Comparison of ENCODE assay signal across 2 cellular contexts in the genomic region with DNA sequence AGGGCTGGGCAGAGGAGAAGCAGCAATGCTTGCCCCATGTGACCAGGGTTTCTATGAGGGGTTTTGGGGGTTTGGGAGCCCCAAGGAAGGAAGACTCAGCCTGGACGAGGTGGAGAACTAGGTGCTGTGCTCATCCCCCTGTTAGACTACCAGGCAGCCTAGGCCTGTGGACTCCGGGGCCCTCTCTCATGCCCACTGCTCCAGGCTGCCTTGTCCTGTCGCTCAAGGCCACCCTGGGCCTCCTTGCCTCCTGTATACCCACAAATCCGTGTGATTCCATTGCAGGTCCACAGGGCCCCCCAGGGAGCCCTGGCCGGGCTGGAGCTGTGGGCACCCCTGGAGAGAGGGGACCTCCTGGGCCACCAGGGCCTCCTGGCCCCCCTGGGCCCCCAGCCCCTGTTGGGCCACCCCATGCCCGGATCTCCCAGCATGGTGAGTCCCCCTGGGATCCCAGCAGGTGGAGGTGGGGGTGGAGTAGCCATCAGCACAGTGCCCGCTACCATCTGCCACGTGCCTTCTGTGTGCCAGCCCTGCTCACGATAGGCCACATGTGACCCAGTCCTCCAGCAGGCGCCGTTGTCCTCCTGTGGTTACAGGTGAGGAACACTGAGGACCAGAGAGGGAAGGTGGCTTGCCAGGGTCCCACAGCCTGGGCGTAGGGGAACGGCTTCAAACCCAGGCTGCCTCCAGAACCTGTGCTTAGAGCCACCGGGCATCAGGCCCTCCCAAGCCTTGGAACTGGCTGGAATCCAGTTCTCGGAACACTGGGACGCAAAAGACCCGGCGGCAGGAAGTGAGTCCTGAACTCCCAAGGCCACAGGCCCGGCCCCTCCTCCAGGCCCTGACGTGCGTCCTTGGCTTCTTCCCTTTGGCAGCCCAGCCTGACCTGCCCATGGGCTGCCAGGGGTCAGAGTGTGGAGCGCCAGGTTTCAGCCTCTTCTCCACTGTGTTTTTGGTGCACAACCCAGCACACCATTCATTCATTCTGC.
A peak's percentile ranks its signal among the peaks of the same experiment; 100 is the strongest.
TF ChIP-seq lines count a peak whose summit lies in the region.

No MANE protein-coding gene starts in this region.

TF ChIP-seq in GM12891, 5 proteins besides CTCF, POLR2A, EP300 and RAD21:
- TF ChIP-seq POU2F2 (IDR thresholded peaks at IDR 0.05; ENCODE audit: low read depth, low read length) (no peak), POLR2AphosphoS5 (IDR thresholded peaks at IDR 0.05; ENCODE audit: low read depth, low read length) (no peak), SPI1 (IDR thresholded peaks at IDR 0.05; ENCODE audit: low read depth, low read length) (no peak), PAX5 (IDR thresholded peaks at IDR 0.05; ENCODE audit: insufficient read depth, low read length, severe bottlenecking) (no peak), TAF1 (IDR thresholded peaks at IDR 0.05; ENCODE audit: low read depth, low read length) (no peak)

TF ChIP-seq in K562, 482 proteins besides CTCF, POLR2A, EP300 and RAD21:
- TF ChIP-seq POLR2G (IDR thresholded peaks at IDR 0.05; ENCODE audit: low read depth, low read length) (peak; percentile 53), ZNF143 (CRISPR knock-in tag; IDR thresholded peaks at IDR 0.05) (no peak), POLR2AphosphoS2 (IDR thresholded peaks at IDR 0.05; ENCODE audit: low read length) (peak; percentile 49; the same call in 1 of the 2 replicates)
TF ChIP-seq in K562: peak in this region for 2.
